Comparison of ENCODE assay signal across 20 cellular contexts in genomic region chr21:41832230-41833137, GRCh38. TPM values are rescaled to one million over a fixed set of nuclear protein-coding genes. Genes with fewer than 3 reads are reported as not detected.
DNase-seq lines count a peak whose midpoint lies in the region; ATAC-seq and TF ChIP-seq lines count a peak whose summit lies in the region.
"Had no signal": no experiment of that assay in that cellular context is flagged by ENCODE, and none has a peak within 500 bp of the region (broad histone marks: within the 10 kb centered on the region; RNA-seq: fewer than 3 reads in every experiment).

No MANE protein-coding gene starts in this region.

- H3K9me2 ChIP-seq in OCI-LY1 (ENCODE audit: low read depth, low read length) = no peaks in the 10 kb centered on the region

- H3K79me2 ChIP-seq in OCI-LY1 (ENCODE audit: insufficient read depth, low read length) (peaks cover 14% of the 10 kb centered on the region), osteoblast (ENCODE audit: insufficient read depth, low read length) (no peaks in the 10 kb centered on the region)
- H3K79me2 ChIP-seq: hepatocyte had no signal

- H3K36me3 ChIP-seq in heart left ventricle (peaks cover 0 to 51% (median 34%) of the 10 kb centered on the region in 9 donors), OCI-LY1 (ENCODE audit: insufficient read depth, low read length) (peaks cover 78% of the 10 kb centered on the region), lower lobe of right lung (peaks cover 47% of the 10 kb centered on the region), osteoblast (ENCODE audit: insufficient read depth, low read length) (peaks cover 13% of the 10 kb centered on the region)

- no peaks in the 10 kb centered on the region for H3K9me3 ChIP-seq in right cardiac atrium (ENCODE audit: control insufficient read depth, low read length)
- H3K9me3 ChIP-seq in heart left ventricle = no peaks in the 10 kb centered on the region
- no peaks in the 10 kb centered on the region for H3K9me3 ChIP-seq in OCI-LY1 (ENCODE audit: low read length)
- H3K9me3 ChIP-seq in lower lobe of right lung = no peaks in the 10 kb centered on the region
- H3K9me3 ChIP-seq in osteoblast (ENCODE audit: low read depth, low read length) = no peaks in the 10 kb centered on the region
- H3K9me3 ChIP-seq: SJCRH30, tibial artery had no signal

- no peak for TF ChIP-seq POLR2A in heart left ventricle (IDR thresholded peaks at IDR 0.05)

- TF ChIP-seq CTCF in heart left ventricle (IDR thresholded peaks at IDR 0.05) (no peak), OCI-LY1 (IDR thresholded peaks at IDR 0.05; ENCODE audit: low read length) (peak; percentile 55; the same call in 1 of the 2 replicates), lower lobe of right lung (IDR thresholded peaks at IDR 0.05) (no peak), osteoblast (IDR thresholded peaks at IDR 0.05; ENCODE audit: extremely low read depth, low read depth, low read length) (no peak)

- H4K20me1 ChIP-seq in OCI-LY1 (ENCODE audit: insufficient read depth, low read length) = no peaks in the 10 kb centered on the region
- no peaks in the 10 kb centered on the region for H4K20me1 ChIP-seq in osteoblast (ENCODE audit: insufficient read depth, low read length)

- H3K9ac ChIP-seq in OCI-LY1 (ENCODE audit: low read length) = peak overlapping the region; percentile 45

- DNase-seq in right cardiac atrium (peak in 2 of 3 donors; percentile 18 to 36), heart left ventricle (no peak), DMS53 (lab: John Stamatoyannopoulos, UW) (no peak), KG1 (lab: John Stamatoyannopoulos, UW) (no peak), lower lobe of right lung (no peak), osteoblast (ENCODE audit: insufficient read length, low spot score, missing footprints) (no peak)
- DNase-seq: activated CD4-positive, CD25-positive, alpha-beta regulatory T cell treated with anti-CD3 and anti-CD28 coated beads, Interleukin-2, amount 50 U/mL, for 72 hours; central memory CD4-positive, alpha-beta T cell; effector CD8-positive, alpha-beta T cell; GOT3; islet precursor cell; NCI-H1930; NCI-H446; SJCRH30; stimulated activated CD4-positive, alpha-beta T cell treated with anti-CD3 and anti-CD28 coated beads, Interleukin-15, amount 100 ng/mL, for 24 hours; stimulated activated naive CD4-positive, alpha-beta T cell; tibial artery had no signal

- no peaks in the 10 kb centered on the region for H3F3A ChIP-seq in OCI-LY1 (ENCODE audit: insufficient read depth, low read length)

- no peaks in the 10 kb centered on the region for H3K27me3 ChIP-seq in right cardiac atrium (ENCODE audit: control insufficient read depth, insufficient read depth)
- H3K27me3 ChIP-seq in heart left ventricle = no peaks in the 10 kb centered on the region
- no peaks in the 10 kb centered on the region for H3K27me3 ChIP-seq in OCI-LY1 (ENCODE audit: insufficient read depth, low read length)
- H3K27me3 ChIP-seq in lower lobe of right lung (ENCODE audit: low read depth) = no peaks in the 10 kb centered on the region
- H3K27me3 ChIP-seq in osteoblast (ENCODE audit: insufficient read depth, low read length) = no peaks in the 10 kb centered on the region
- H3K27me3 ChIP-seq: hepatocyte, SJCRH30, tibial artery had no signal

- intact Hi-C loops in right cardiac atrium (cut with DNase I) = no loop called here
- intact Hi-C loops in heart left ventricle (cut with DNase I) = no loop called here
- intact Hi-C loops in lower lobe of right lung (cut with DNase I) = no loop called here

- H2AFZ ChIP-seq in OCI-LY1 (ENCODE audit: low read length) (no peak overlapping the region), osteoblast (ENCODE audit: low read length) (no peak overlapping the region)
- H2AFZ ChIP-seq: hepatocyte had no signal

- H3K4me3 ChIP-seq in right cardiac atrium (ENCODE audit: low read length) (no peak overlapping the region), heart left ventricle (no peak overlapping the region), OCI-LY1 (ENCODE audit: low read depth, low read length, poor library complexity, severe bottlenecking) (peak overlapping the region; percentile 68), lower lobe of right lung (no peak overlapping the region), osteoblast (ENCODE audit: insufficient read depth, low read length) (no peak overlapping the region)
- H3K4me3 ChIP-seq: hepatocyte, SJCRH30, tibial artery had no signal

- H3K27ac ChIP-seq in right cardiac atrium (ENCODE audit: low read length) = no peak overlapping the region
- H3K27ac ChIP-seq in heart left ventricle = no peak overlapping the region
- peak overlapping the region; percentile 94 for H3K27ac ChIP-seq in OCI-LY1 (ENCODE audit: low read depth, low read length, poor library complexity, severe bottlenecking)
- no peak overlapping the region for H3K27ac ChIP-seq in lower lobe of right lung
- H3K27ac ChIP-seq in osteoblast (ENCODE audit: low read depth, low read length) = no peak overlapping the region
- H3K27ac ChIP-seq: hepatocyte, SJCRH30, tibial artery had no signal

- H3K4me2 ChIP-seq in OCI-LY1 (ENCODE audit: low read length) = peak overlapping the region; percentile 86
- H3K4me2 ChIP-seq in osteoblast (ENCODE audit: insufficient read depth, low read length) = no peak overlapping the region
- H3K4me2 ChIP-seq: hepatocyte had no signal

- 90% methylated on average over 17 of the region's 17 CpGs for WGBS in right cardiac atrium
- 92 to 97% (median 94%) methylated on average over 16 to 17 of the region's 17 CpGs for WGBS in heart left ventricle, 4 donors

- H3K4me1 ChIP-seq in right cardiac atrium (ENCODE audit: control insufficient read depth, insufficient read depth, low read length) = no peaks in the 10 kb centered on the region
- no peaks in the 10 kb centered on the region for H3K4me1 ChIP-seq in heart left ventricle
- H3K4me1 ChIP-seq in OCI-LY1 (ENCODE audit: insufficient read depth, low read length, severe bottlenecking) = peaks cover 88% of the 10 kb centered on the region
- no peaks in the 10 kb centered on the region for H3K4me1 ChIP-seq in lower lobe of right lung
- H3K4me1 ChIP-seq in osteoblast (ENCODE audit: insufficient read depth, low read length) = no peaks in the 10 kb centered on the region
- H3K4me1 ChIP-seq: SJCRH30, tibial artery had no signal

- ATAC-seq in right cardiac atrium = no peak
- ATAC-seq in heart left ventricle = no peak
- peak; percentile 41 for ATAC-seq in esophagus mucosa
- no peak for ATAC-seq in lower lobe of right lung

RNA-seq across cellular contexts. Expression of gene PRDM15, which starts 46.7 kb away (rescaled TPM):
- total RNA-seq in right cardiac atrium (1 to 10 TPM; 3.1 to 6.0 (median 4.0) TPM), heart left ventricle (1 to 10 TPM; 2.1 to 6.3 (median 2.9) TPM), esophagus mucosa (5.5 TPM), lower lobe of right lung (6.6 TPM), osteoblast (7.2 and 8.8 TPM in 2 replicates)
- polyA plus RNA-seq in right cardiac atrium (2.1 TPM), heart left ventricle (1 to 10 TPM; 2.2 to 2.3 TPM)

Comparison
In these comparisons a context has a peak if more than half of its experiments do, and no peak if none do; other contexts are left out.
1. DNase-seq: peak in right cardiac atrium (2 of 3); none in heart left ventricle (0 of 5), DMS53 (single experiment), KG1 (single experiment), lower lobe of right lung (single experiment) and osteoblast (single experiment).